8 cellular contexts compared by ENCODE assay signal in genomic region chr3:160801386-160802118, GRCh38. TPM values are rescaled to one million over a fixed set of nuclear protein-coding genes. Genes with fewer than 3 reads are reported as not detected.
DNase-seq lines count a peak whose midpoint lies in the region; ATAC-seq and TF ChIP-seq lines count a peak whose summit lies in the region.

No MANE protein-coding gene starts in this region.

- intact Hi-C loops in esophagus muscularis mucosa (cut with DNase I), result no loop called here
- intact Hi-C loops in sigmoid colon (cut with DNase I), result loop anchor here (2.0 kb wide), 1 partner anchor 45 kb away; the partner anchor contains the start of gene PPM1L

- ATAC-seq in GM19023 (IDR thresholded peaks at IDR 0.05; ENCODE audit: unreplicated experiment) (peak; percentile 84), HG02798 (IDR thresholded peaks at IDR 0.05; ENCODE audit: poor library complexity, unreplicated experiment) (peak; percentile 80)

- no peaks in the 10 kb centered on the region for H3K9me3 ChIP-seq in esophagus muscularis mucosa
- no peaks in the 10 kb centered on the region for H3K9me3 ChIP-seq in sigmoid colon

- peak overlapping the region; percentile 67 to 77 (median 76) for H3K27ac ChIP-seq in esophagus muscularis mucosa (replicated peaks in 1 of 4)
- peak overlapping the region; percentile 68 to 82 (median 77) for H3K27ac ChIP-seq in sigmoid colon

- H3K36me3 ChIP-seq in esophagus muscularis mucosa (no peaks in the 10 kb centered on the region), sigmoid colon (no peaks in the 10 kb centered on the region)

- H3K4me3 ChIP-seq in esophagus muscularis mucosa, result peak overlapping the region in 2 of 4 donors; percentile 22 to 39
- H3K4me3 ChIP-seq in sigmoid colon, result peak overlapping the region in 3 of 4 donors; percentile 10 to 29 (median 25)

- H3K4me1 ChIP-seq in esophagus muscularis mucosa, result peaks cover 42 to 65% (median 55%) of the 10 kb centered on the region in 4 donors
- H3K4me1 ChIP-seq in sigmoid colon, result peaks cover 3 to 59% (median 40%) of the 10 kb centered on the region in 4 donors

- DNase-seq in esophagus muscularis mucosa (ENCODE audit: extremely low spot score) (no peak), sigmoid colon (peak; percentile 82), kidney glomerular epithelial cell (lab: John Stamatoyannopoulos, UW) (no peak), GDM1 (lab: John Stamatoyannopoulos, UW) (no peak), iPS-NIHi7 (ENCODE audit: extremely low spot score) (no peak)

- TF ChIP-seq EP300 in esophagus muscularis mucosa (IDR thresholded peaks at IDR 0.05) (no peak), sigmoid colon (IDR thresholded peaks at IDR 0.05) (peak in 2 of 4 donors; percentile 4 to 15)

- TF ChIP-seq POLR2A in Raji (IDR thresholded peaks at IDR 0.05; ENCODE audit: insufficient read depth, low read depth, low read length) (0 out of 2 replicates have a peak, but pooled peaks have one; percentile 35), esophagus muscularis mucosa (IDR thresholded peaks at IDR 0.05; ENCODE audit: low read depth) (no peak), sigmoid colon (IDR thresholded peaks at IDR 0.05) (no peak)

- TF ChIP-seq CTCF in esophagus muscularis mucosa (IDR thresholded peaks at IDR 0.05) (no peak), sigmoid colon (IDR thresholded peaks at IDR 0.05) (no peak)

- 46% methylated on average over 8 of the region's 8 CpGs for WGBS in esophagus muscularis mucosa
- WGBS in sigmoid colon, 2 donors, result 24 to 36% methylated on average over 8 of the region's 8 CpGs

- H3K27me3 ChIP-seq in esophagus muscularis mucosa (no peaks in the 10 kb centered on the region), sigmoid colon (no peaks in the 10 kb centered on the region)

RNA-seq across cellular contexts. Expression of gene PPM1L, which starts 45.5 kb away (rescaled TPM):
- total RNA-seq in esophagus muscularis mucosa (10 to 100 TPM; 30.8 to 88.1 (median 52.7) TPM), sigmoid colon (10 to 100 TPM; 33.2 to 50.2 (median 35.7) TPM)
- 1 to 10 TPM; 1.2 to 4.3 (median 1.4) TPM for polyA plus RNA-seq in sigmoid colon
